ENCODE assay signal across 8 cellular contexts in genomic region chr20:3766381-3766780, GRCh38. TPM values are rescaled to one million over a fixed set of nuclear protein-coding genes. Genes with fewer than 3 reads are reported as not detected.
DNase-seq lines count a peak whose midpoint lies in the region; ATAC-seq and TF ChIP-seq lines count a peak whose summit lies in the region.

No MANE protein-coding gene starts in this region.

- peak overlapping the region; percentile 77 for H3K4me3 ChIP-seq in AG04450 (ENCODE audit: low read depth, low read length)
- peak overlapping the region; percentile 83 for H3K4me3 ChIP-seq in Jurkat, Clone E6-1 (ENCODE audit: low read length)

- DNase-seq in AG04450 (ENCODE audit: low read depth, low spot score): no peak
- no peak for DNase-seq in Jurkat, Clone E6-1 (ENCODE audit: low read depth, low spot score)
- DNase-seq in naive B cell: no peak
- DNase-seq in NCI-H524 treated with DMSO at 0.1 percent for 48 hours (lab: John Stamatoyannopoulos, UW): no peak
- no peak for DNase-seq in COR-L47 (lab: John Stamatoyannopoulos, UW)
- DNase-seq in OCI-M2 (lab: John Stamatoyannopoulos, UW; ENCODE audit: unreplicated experiment): no peak

- no peak for TF ChIP-seq CTCF in AG04450 (IDR thresholded peaks at IDR 0.05; ENCODE audit: low read depth, low read length)

- peak overlapping the region; percentile 29 to 96 (median 89) for H3K4me3 Mint-ChIP-seq in naive B cell

- H3K9me3 Mint-ChIP-seq in naive B cell: no peaks in the 10 kb centered on the region

- CTCF ChIA-PET in AG04450 (lab: Charles Lee): interaction anchor here (1.1 kb wide), 1 partner anchor 44 kb away, joined by 4 read pairs; no protein-coding TSS in a partner anchor

- ATAC-seq in naive B cell (ENCODE audit: low read depth in 2 of 2) (no peak), HG02885 (IDR thresholded peaks at IDR 0.05; ENCODE audit: poor library complexity, unreplicated experiment) (no peak)

- POLR2A ChIA-PET in AG04450 (lab: Yijun Ruan, JAX): interaction anchor here (0.9 kb wide), 1 partner anchor 12 kb away, joined by 3 read pairs; no protein-coding TSS in a partner anchor

- H3K36me3 Mint-ChIP-seq in naive B cell: no peaks in the 10 kb centered on the region

- peaks cover 21 to 41% (median 37%) of the 10 kb centered on the region in 3 donors for H3K4me1 Mint-ChIP-seq in naive B cell

- H3K27me3 Mint-ChIP-seq in naive B cell: no peaks in the 10 kb centered on the region

- H3K9me3 ChIP-seq in AG04450 (ENCODE audit: control insufficient read depth, insufficient read depth, low read length): no peaks in the 10 kb centered on the region

- no peak overlapping the region for H3K27ac Mint-ChIP-seq in naive B cell

- H3K27ac ChIP-seq in AG04450 (ENCODE audit: low read depth, low read length): no peak overlapping the region
- peak overlapping the region; percentile 19 for H3K27ac ChIP-seq in cingulate gyrus (ENCODE audit: low read depth, low read length)

- no peaks in the 10 kb centered on the region for H3K27me3 ChIP-seq in AG04450 (ENCODE audit: control insufficient read depth, insufficient read depth, low read length)

RNA-seq across cellular contexts. Expression of gene ADISSP, which starts 1.2 kb away (rescaled TPM):
- 22.6 and 29.2 TPM in 2 replicates for polyA plus RNA-seq in AG04450 (2011; rRNA removed)
- polyA minus RNA-seq in AG04450 (2011; rRNA and poly(A)+ RNA removed): 19.2 and 21.7 TPM in 2 replicates
- polyA plus RNA-seq in Jurkat, Clone E6-1 (2012; ENCODE audit: insufficient read depth, insufficient read length): 87.4 TPM
- polyA plus RNA-seq in naive B cell (ENCODE audit: low read depth in 6 of 6): 10 to 100 TPM; 17.3 to 24.9 (median 20.8) TPM

RNA-seq across cellular contexts. Expression of gene SPEF1, which starts 14.9 kb away (rescaled TPM):
- polyA plus RNA-seq in AG04450 (2011; rRNA removed): 0.12 TPM in 2 replicates
- not detected in 2 replicates for polyA minus RNA-seq in AG04450 (2011; rRNA and poly(A)+ RNA removed)
- not detected for polyA plus RNA-seq in Jurkat, Clone E6-1 (2012; ENCODE audit: insufficient read depth, insufficient read length)
- not detected for polyA plus RNA-seq in naive B cell (ENCODE audit: low read depth in 6 of 6)

RNA-seq across cellular contexts. Expression of gene CENPB, which starts 20.2 kb away (rescaled TPM):
- polyA plus RNA-seq in AG04450 (2011; rRNA removed) (29.7 and 37.0 TPM in 2 replicates), naive B cell (ENCODE audit: low read depth in 6 of 6) (1 to 10 TPM in 5 of 6 donors, under 1 TPM in 1; 0.27 to 2.2 (median 1.6) TPM)
- polyA minus RNA-seq in AG04450 (2011; rRNA and poly(A)+ RNA removed): 40.4 and 42.7 TPM in 2 replicates
- 64.2 TPM for polyA plus RNA-seq in Jurkat, Clone E6-1 (2012; ENCODE audit: insufficient read depth, insufficient read length)

RNA-seq across cellular contexts. Expression of gene CDC25B, which starts 29.7 kb away (rescaled TPM):
- 57.3 and 58.9 TPM in 2 replicates for polyA plus RNA-seq in AG04450 (2011; rRNA removed)
- 41.1 and 48.7 TPM in 2 replicates for polyA minus RNA-seq in AG04450 (2011; rRNA and poly(A)+ RNA removed)
- polyA plus RNA-seq in Jurkat, Clone E6-1 (2012; ENCODE audit: insufficient read depth, insufficient read length): 78.9 TPM
- 10 to 100 TPM; 13.0 to 22.1 (median 19.5) TPM for polyA plus RNA-seq in naive B cell (ENCODE audit: low read depth in 6 of 6)

RNA-seq across cellular contexts. Expression of gene HSPA12B, which starts 33.9 kb away (rescaled TPM):
- polyA plus RNA-seq in AG04450 (2011; rRNA removed) (0.05 and 0.09 TPM in 2 replicates), naive B cell (ENCODE audit: low read depth in 6 of 6) (not detected)
- polyA minus RNA-seq in AG04450 (2011; rRNA and poly(A)+ RNA removed): 0.13 TPM in 1 of 2 replicates, not detected in the other
- 0.38 TPM for polyA plus RNA-seq in Jurkat, Clone E6-1 (2012; ENCODE audit: insufficient read depth, insufficient read length)
